Comparison of ENCODE assay signal across 23 cellular contexts in genomic region chr20:40667503-40667902, GRCh38. TPM values are rescaled to one million over a fixed set of nuclear protein-coding genes. Genes with fewer than 3 reads are reported as not detected.
"Had no signal": no experiment of that assay in that cellular context is flagged by ENCODE, and none has a peak within 500 bp of the region (broad histone marks: within the 10 kb centered on the region; RNA-seq: fewer than 3 reads in every experiment).

No MANE protein-coding gene starts in this region.

- DNase-seq: activated CD4-positive, alpha-beta T cell treated with anti-CD3 and anti-CD28 coated beads, Interleukin-2, amount 10 ng/mL, durations not matched to agents 24 days and 14 days; activated CD4-positive, alpha-beta T cell treated with anti-CD3 and anti-CD28 coated beads, Interleukin-2, amount 50 U/mL, for 48 hours; activated CD8-positive, alpha-beta T cell treated with anti-CD3 and anti-CD28 coated beads, Interleukin-2, amount 10 ng/mL, durations not matched to agents 7 days and 5 days; activated gamma-delta T cell; activated naive CD4-positive, alpha-beta T cell treated with Interleukin-2 at 50 U/mL for 16 hours; activated naive CD8-positive, alpha-beta T cell treated with anti-CD3 and anti-CD28 coated beads, Interleukin-2, amount 10 ng/mL, durations not matched to agents 7 days and 5 days; activated T-cell treated with anti-CD3 and anti-CD28 coated beads, Interleukin-2, amount 50 U/mL, for 24 hours; amygdala; NCI-H1105 treated with DMSO at 0.1 percent for 48 hours; NCI-H1436; NCI-H1694; NCI-H1930; NCI-H2081 treated with DMSO at 0.1 percent for 48 hours; NCI-H226; NCI-H524 treated with DMSO at 0.1 percent for 48 hours; SHP77; SJCRH30 had no signal

- H3K4me1 ChIP-seq: ascending aorta, SJCRH30 had no signal

- H3K36me3 ChIP-seq: ascending aorta, SJCRH30 had no signal

- H3K4me3 Mint-ChIP-seq: activated CD4-positive, alpha-beta T cell treated with anti-CD3 and anti-CD28 coated beads, Interleukin-2, amount 10 ng/mL, durations not matched to agents 24 days and 14 days; activated CD8-positive, alpha-beta T cell treated with anti-CD3 and anti-CD28 coated beads, Interleukin-2, amount 10 ng/mL, durations not matched to agents 7 days and 5 days; activated naive CD4-positive, alpha-beta T cell treated with anti-CD3 and anti-CD28 coated beads, Interleukin-2, amount 50 U/mL, for 24 hours; activated naive CD8-positive, alpha-beta T cell treated with anti-CD3 and anti-CD28 coated beads, Interleukin-2, amount 10 ng/mL, durations not matched to agents 7 days and 5 days; activated T-cell treated with anti-CD3 and anti-CD28 coated beads, Interleukin-2, amount 50 U/mL, for 24 hours had no signal

- H3K27ac Mint-ChIP-seq: activated CD4-positive, alpha-beta T cell treated with anti-CD3 and anti-CD28 coated beads, Interleukin-2, amount 10 ng/mL, durations not matched to agents 24 days and 14 days; activated CD8-positive, alpha-beta T cell treated with anti-CD3 and anti-CD28 coated beads, Interleukin-2, amount 10 ng/mL, durations not matched to agents 7 days and 5 days; activated naive CD4-positive, alpha-beta T cell treated with anti-CD3 and anti-CD28 coated beads, Interleukin-2, amount 50 U/mL, for 24 hours; activated naive CD8-positive, alpha-beta T cell treated with anti-CD3 and anti-CD28 coated beads, Interleukin-2, amount 10 ng/mL, durations not matched to agents 7 days and 5 days; activated T-cell treated with anti-CD3 and anti-CD28 coated beads, Interleukin-2, amount 50 U/mL, for 24 hours; activated T-helper 2 cell treated with anti-CD3 and anti-CD28 coated beads, Interferon-gamma antibody, Interleukin-2, Interleukin-4, amounts not matched to agents 10 μg/mL and 5 μg/mL and 100 μg/mL, durations not matched to agents 14 hours and 24 hours and 36 hours had no signal

- H3K27me3 ChIP-seq: ascending aorta had no signal

- H3K27ac ChIP-seq: ascending aorta, SJCRH30, SK-N-MC had no signal

- H3K4me3 ChIP-seq: ascending aorta, SJCRH30, SK-N-MC had no signal

- ATAC-seq: activated CD8-positive, alpha-beta T cell treated with anti-CD3 and anti-CD28 coated beads, Interleukin-2, amount 10 ng/mL, durations not matched to agents 7 days and 5 days; Panc1 had no signal

- H3K9me3 ChIP-seq: ascending aorta, SJCRH30 had no signal

- H3K27me3 Mint-ChIP-seq: activated naive CD8-positive, alpha-beta T cell treated with anti-CD3 and anti-CD28 coated beads, Interleukin-2, amount 10 ng/mL, durations not matched to agents 7 days and 5 days had no signal

- H3K4me1 Mint-ChIP-seq: activated CD4-positive, alpha-beta T cell treated with anti-CD3 and anti-CD28 coated beads, Interleukin-2, amount 10 ng/mL, durations not matched to agents 24 days and 14 days; activated naive CD4-positive, alpha-beta T cell treated with anti-CD3 and anti-CD28 coated beads, Interleukin-2, amount 50 U/mL, for 24 hours; activated naive CD8-positive, alpha-beta T cell treated with anti-CD3 and anti-CD28 coated beads, Interleukin-2, amount 10 ng/mL, durations not matched to agents 7 days and 5 days had no signal

- H3K36me3 Mint-ChIP-seq: activated naive CD4-positive, alpha-beta T cell treated with anti-CD3 and anti-CD28 coated beads, Interleukin-2, amount 50 U/mL, for 24 hours; activated naive CD8-positive, alpha-beta T cell treated with anti-CD3 and anti-CD28 coated beads, Interleukin-2, amount 10 ng/mL, durations not matched to agents 7 days and 5 days had no signal

- H3K9me3 Mint-ChIP-seq: activated CD4-positive, alpha-beta T cell treated with anti-CD3 and anti-CD28 coated beads, Interleukin-2, amount 10 ng/mL, durations not matched to agents 24 days and 14 days; activated naive CD4-positive, alpha-beta T cell treated with anti-CD3 and anti-CD28 coated beads, Interleukin-2, amount 50 U/mL, for 24 hours; activated naive CD8-positive, alpha-beta T cell treated with anti-CD3 and anti-CD28 coated beads, Interleukin-2, amount 10 ng/mL, durations not matched to agents 7 days and 5 days; activated T-cell treated with anti-CD3 and anti-CD28 coated beads, Interleukin-2, amount 50 U/mL, for 24 hours; activated T-helper 2 cell treated with anti-CD3 and anti-CD28 coated beads, Interferon-gamma antibody, Interleukin-2, Interleukin-4, amounts not matched to agents 10 μg/mL and 5 μg/mL and 100 μg/mL, durations not matched to agents 14 hours and 24 hours and 36 hours had no signal

RNA-seq across cellular contexts. Expression of gene MAFB, which starts 21.5 kb away (rescaled TPM):
- total RNA-seq: NCI-H460, SJCRH30 had no signal
